Comparison of ENCODE assay signal across 2 cellular contexts in the genomic region with DNA sequence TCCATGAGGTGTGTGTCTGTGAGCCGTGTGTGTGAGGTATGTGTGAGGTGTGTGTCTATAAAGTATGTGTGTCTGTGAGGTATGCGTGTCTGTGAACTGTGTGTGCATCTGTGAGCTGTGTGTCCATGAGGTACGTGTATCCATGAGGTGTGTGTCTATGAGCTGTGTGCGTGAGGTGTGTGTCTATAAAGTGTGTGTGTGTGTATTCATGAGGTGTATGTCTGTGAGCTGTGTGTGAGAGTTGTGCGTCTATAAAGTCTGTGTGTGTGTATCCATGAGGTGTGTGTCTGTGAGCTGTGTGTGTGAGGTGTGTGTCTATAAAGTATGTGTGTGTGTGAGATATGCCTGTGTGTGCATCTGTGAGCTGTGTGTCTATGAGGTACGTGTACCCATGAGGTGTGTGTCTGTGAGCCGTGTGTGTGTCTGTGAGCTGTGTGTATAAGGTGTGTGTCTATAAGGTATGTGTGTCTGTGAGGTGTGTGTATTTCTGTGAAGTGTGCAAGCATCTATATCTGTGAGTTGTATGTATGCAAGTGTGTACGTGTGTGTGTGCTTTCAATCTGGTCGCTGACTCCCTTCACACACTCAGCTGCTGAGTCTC.
TF ChIP-seq lines count a peak whose summit lies in the region.

No MANE protein-coding gene starts in this region.

TF ChIP-seq in HepG2, 621 proteins besides CTCF, POLR2A, EP300 and RAD21 (continues in another document):
- TF ChIP-seq ZNF597 (CRISPR knock-in tag; IDR thresholded peaks at IDR 0.05) (no peak), ZNF296 (CRISPR knock-in tag; conservative IDR thresholded peaks at IDR 0.05) (no peak), YEATS2 (CRISPR knock-in tag; IDR thresholded peaks at IDR 0.05; ENCODE audit: borderline replicate concordance) (no peak), LRRFIP1 (CRISPR knock-in tag; conservative IDR thresholded peaks at IDR 0.05) (no peak), AHDC1 (CRISPR knock-in tag; IDR thresholded peaks at IDR 0.05; ENCODE audit: borderline replicate concordance) (no peak), ZNF274 (CRISPR knock-in tag; IDR thresholded peaks at IDR 0.05) (no peak), ZFP91 (CRISPR knock-in tag; IDR thresholded peaks at IDR 0.05; ENCODE audit: borderline replicate concordance) (no peak), RAD51 (IDR thresholded peaks at IDR 0.05; ENCODE audit: borderline replicate concordance) (peak; percentile 3)
- TF ChIP-seq, protein P1, sequence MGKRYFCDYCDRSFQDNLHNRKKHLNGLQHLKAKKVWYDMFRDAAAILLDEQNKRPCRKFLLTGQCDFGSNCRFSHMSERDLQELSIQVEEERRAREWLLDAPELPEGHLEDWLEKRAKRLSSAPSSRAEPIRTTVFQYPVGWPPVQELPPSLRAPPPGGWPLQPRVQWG (CRISPR knock-in tag; IDR thresholded peaks at IDR 0.05; ENCODE audit: borderline replicate concordance, low read depth), result no peak

TF ChIP-seq in H1, 55 proteins besides CTCF, POLR2A, EP300 and RAD21:
- TF ChIP-seq CREB1 (IDR thresholded peaks at IDR 0.05) (no peak), HDAC2 (IDR thresholded peaks at IDR 0.05; ENCODE audit: borderline replicate concordance in 1 of 2, low read depth in 2 of 2, low read length in 2 of 2) (no peak), POLR2AphosphoS5 (IDR thresholded peaks at IDR 0.05; ENCODE audit: low read depth, low read length) (no peak), SUZ12 (IDR thresholded peaks at IDR 0.05; ENCODE audit: low read length) (no peak), TEAD4 (IDR thresholded peaks at IDR 0.05; ENCODE audit: low read depth, low read length) (no peak), MAFK (IDR thresholded peaks at IDR 0.05; ENCODE audit: low read depth, low read length) (no peak), CEBPB (IDR thresholded peaks at IDR 0.05; ENCODE audit: low read depth, low read length) (no peak), JUND (IDR thresholded peaks at IDR 0.05; ENCODE audit: low read length) (no peak), EZH2 (IDR thresholded peaks at IDR 0.05; ENCODE audit: low read depth, low read length, severe bottlenecking) (no peak), TAF1 (IDR thresholded peaks at IDR 0.05; ENCODE audit: low read depth, low read length) (no peak), BACH1 (IDR thresholded peaks at IDR 0.05; ENCODE audit: low read length) (no peak), SP4 (IDR thresholded peaks at IDR 0.05; ENCODE audit: low read length) (no peak), BRCA1 (IDR thresholded peaks at IDR 0.05; ENCODE audit: low read depth, low read length) (no peak), E2F6 (IDR thresholded peaks at IDR 0.05) (no peak), GTF2F1 (IDR thresholded peaks at IDR 0.05; ENCODE audit: borderline replicate concordance, low read depth, low read length) (no peak), SIRT6 (IDR thresholded peaks at IDR 0.05; ENCODE audit: low read length) (no peak), HDAC6 (IDR thresholded peaks at IDR 0.05; ENCODE audit: low read depth, low read length) (no peak), RFX5 (IDR thresholded peaks at IDR 0.05; ENCODE audit: borderline replicate concordance, low read depth, low read length) (no peak), KDM5A (IDR thresholded peaks at IDR 0.05; ENCODE audit: low read length) (no peak)
- TF ChIP-seq, protein P2, sequence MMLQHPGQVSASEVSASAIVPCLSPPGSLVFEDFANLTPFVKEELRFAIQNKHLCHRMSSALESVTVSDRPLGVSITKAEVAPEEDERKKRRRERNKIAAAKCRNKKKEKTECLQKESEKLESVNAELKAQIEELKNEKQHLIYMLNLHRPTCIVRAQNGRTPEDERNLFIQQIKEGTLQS (IDR thresholded peaks at IDR 0.05; ENCODE audit: insufficient read depth, low read depth, low read length), result no peak
